Comparison of ENCODE assay signal across 33 cellular contexts in genomic region chr5:134268019-134268601, GRCh38.
"Had no signal": no experiment of that assay in that cellular context is flagged by ENCODE, and none has a peak within 500 bp of the region (broad histone marks: within the 10 kb centered on the region; RNA-seq: fewer than 3 reads in every experiment).

No MANE protein-coding gene starts in this region.

- H3K27me3 ChIP-seq: body of pancreas, SJSA1 had no signal

- DNase-seq: activated B cell treated with CpG ODN at 0.5 μM for 24 hours; activated CD4-positive, alpha-beta T cell treated with anti-CD3 and anti-CD28 coated beads for 48 hours; activated CD4-positive, alpha-beta T cell treated with anti-CD3 and anti-CD28 coated beads, Interleukin-2, amount 50 U/mL, for 4 hours; activated CD4-positive, CD25-positive, alpha-beta regulatory T cell treated with anti-CD3 and anti-CD28 coated beads, Interleukin-2, amount 50 U/mL, for 72 hours; activated CD8-positive, alpha-beta T cell treated with anti-CD3 and anti-CD28 coated beads for 36 hours; activated gamma-delta T cell; activated naive CD4-positive, alpha-beta T cell treated with Interleukin-2 at 50 U/mL for 16 hours; activated naive CD8-positive, alpha-beta T cell treated with anti-CD3 and anti-CD28 coated beads, Interleukin-2, amount 10 ng/mL, durations not matched to agents 7 days and 5 days; activated T-cell treated with anti-CD3 and anti-CD28 coated beads, Interleukin-2, amount 50 U/mL, for 1 hour; activated T-cell treated with anti-CD3 and anti-CD28 coated beads, Interleukin-2, amount 50 U/mL, for 72 hours; amygdala; body of pancreas; caudate nucleus; cerebellar nuclear complex; NCI-H1092 treated with DMSO at 0.1 percent for 48 hours; NCI-H1417; NCI-H187; NCI-H2029 treated with DMSO at 0.1 percent for 48 hours; NCI-H2107; NCI-H2171; NCI-H510A; NCI-H748 treated with DMSO at 0.1 percent for 48 hours; NK-92 treated with Interleukin-12 subunit alpha and Interleukin-12 subunit beta, amount 100 ng/mL, for 24 hours; SHP77 treated with DMSO at 0.1 percent for 48 hours; SW 1271; T-helper 1 cell; T-helper 2 cell; T-helper 9 cell had no signal

- ATAC-seq: activated CD8-positive, alpha-beta T cell treated with anti-CD3 and anti-CD28 coated beads for 36 hours; activated T-cell treated with anti-CD3 and anti-CD28 coated beads, Interleukin-2, amount 50 U/mL, for 72 hours; body of pancreas had no signal

- H3K27ac Mint-ChIP-seq: activated B cell treated with CpG ODN at 0.5 μM for 24 hours; activated CD8-positive, alpha-beta T cell treated with anti-CD3 and anti-CD28 coated beads for 36 hours; activated naive CD8-positive, alpha-beta T cell treated with anti-CD3 and anti-CD28 coated beads, Interleukin-2, amount 10 ng/mL, durations not matched to agents 7 days and 5 days; activated T-cell treated with anti-CD3 and anti-CD28 coated beads, Interleukin-2, amount 50 U/mL, for 72 hours; activated T-helper 2 cell treated with anti-CD3 and anti-CD28 coated beads, Interferon-gamma antibody, Interleukin-2, Interleukin-4, amounts not matched to agents 10 μg/mL and 5 μg/mL and 100 μg/mL, durations not matched to agents 14 hours and 24 hours and 36 hours had no signal

- H3K4me3 ChIP-seq: body of pancreas, SJSA1 had no signal

- H3K4me1 ChIP-seq: body of pancreas, SJSA1 had no signal

- H3K4me1 Mint-ChIP-seq: activated B cell treated with CpG ODN at 0.5 μM for 24 hours; activated naive CD4-positive, alpha-beta T cell treated with anti-CD3 and anti-CD28 coated beads, Interleukin-2, amount 50 U/mL, for 24 hours; activated naive CD8-positive, alpha-beta T cell treated with anti-CD3 and anti-CD28 coated beads, Interleukin-2, amount 10 ng/mL, durations not matched to agents 7 days and 5 days had no signal

- H3K4me3 Mint-ChIP-seq: activated B cell treated with CpG ODN at 0.5 μM for 24 hours; activated CD8-positive, alpha-beta T cell treated with anti-CD3 and anti-CD28 coated beads for 36 hours; activated naive CD4-positive, alpha-beta T cell treated with anti-CD3 and anti-CD28 coated beads, Interleukin-2, amount 50 U/mL, for 24 hours; activated naive CD8-positive, alpha-beta T cell treated with anti-CD3 and anti-CD28 coated beads, Interleukin-2, amount 10 ng/mL, durations not matched to agents 7 days and 5 days; activated T-cell treated with anti-CD3 and anti-CD28 coated beads, Interleukin-2, amount 50 U/mL, for 72 hours had no signal

- H3K27ac ChIP-seq: body of pancreas, SJSA1, VCaP had no signal

- H3K36me3 ChIP-seq: SJSA1 had no signal

- H3K36me3 Mint-ChIP-seq: activated naive CD8-positive, alpha-beta T cell treated with anti-CD3 and anti-CD28 coated beads, Interleukin-2, amount 10 ng/mL, durations not matched to agents 7 days and 5 days had no signal

- H3K9me3 ChIP-seq: body of pancreas had no signal

- FAIRE-seq: bronchial epithelial cell had no signal
